In the genomic region with DNA sequence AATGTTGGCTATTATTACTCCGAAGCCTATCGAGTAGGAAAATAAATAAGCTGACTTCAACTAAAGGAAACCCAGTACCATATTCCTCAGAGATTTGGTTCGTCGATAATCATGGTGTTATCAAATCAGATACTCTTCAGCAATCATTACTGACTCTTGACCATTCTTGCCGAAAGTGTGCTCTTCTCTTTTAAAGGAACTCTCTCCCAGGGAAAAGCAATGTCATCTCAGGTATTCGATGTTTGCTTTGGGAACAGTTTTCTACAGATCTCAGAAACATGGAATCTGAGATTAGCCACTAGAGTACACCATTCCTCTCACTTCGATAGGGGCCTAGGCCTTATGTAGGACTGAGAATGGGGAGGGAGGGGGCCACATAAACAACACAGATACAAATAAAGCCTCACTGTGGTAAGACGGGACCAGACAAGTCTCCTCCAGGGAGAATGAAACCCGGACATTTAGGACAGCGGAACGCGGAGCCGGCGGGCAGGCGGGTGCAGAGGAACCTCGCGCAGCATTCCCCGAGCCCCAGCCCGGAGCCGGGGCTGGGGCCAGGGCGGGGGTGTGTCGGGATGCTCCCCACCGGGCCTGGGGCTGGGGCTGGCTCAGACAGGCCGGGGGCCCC, we compare ENCODE assay signal across 8 cellular contexts. TPM values are rescaled to one million over a fixed set of nuclear protein-coding genes. Genes with fewer than 3 reads are reported as not detected.
A peak's percentile ranks its signal among the peaks of the same experiment; 100 is the strongest.
DNase-seq lines count a peak whose midpoint lies in the region; FAIRE-seq and TF ChIP-seq lines count a peak whose summit lies in the region.

No MANE protein-coding gene starts in this region.

- H3K9ac ChIP-seq in iPS-20b (ENCODE audit: low read depth, low read length), result peak overlapping the region; percentile 88
- peak overlapping the region; percentile 89 for H3K9ac ChIP-seq in skeletal muscle satellite cell (ENCODE audit: low read depth, low read length)

- peak overlapping the region; percentile 62 for H3K27ac ChIP-seq in iPS-20b (ENCODE audit: low read length)

- TF ChIP-seq POLR2A in H54 (IDR thresholded peaks at IDR 0.05; ENCODE audit: low read depth, low read length) (no peak), NB4 (IDR thresholded peaks at IDR 0.05; ENCODE audit: extremely low read depth, insufficient read length) (no peak)

- DNase-seq in NCI-H748 (lab: John Stamatoyannopoulos, UW; ENCODE audit: unreplicated experiment) (peak; percentile 52), NCI-H748 treated with DMSO at 0.1 percent for 48 hours (lab: John Stamatoyannopoulos, UW) (no peak), H54 (ENCODE audit: insufficient read length, low spot score) (no peak), NB4 (ENCODE audit: low read depth) (peak; percentile 57), astrocyte of the spinal cord (ENCODE audit: low read depth, low spot score) (peak; percentile 43)
- DNase-seq in stimulated activated CD4-positive, alpha-beta T cell treated with anti-CD3 and anti-CD28 coated beads, Interleukin-4, amount 100 ng/mL, for 4 hours, result no peak

- in situ Hi-C loops in astrocyte of the spinal cord (cut with HindIII; ENCODE audit: low sequenced_read_pairs), result no loop called here

- TF ChIP-seq CTCF in NB4 (IDR thresholded peaks at IDR 0.05; ENCODE audit: low read depth, low read length), result no peak
- no peak for TF ChIP-seq CTCF in astrocyte of the spinal cord (IDR thresholded peaks at IDR 0.05; ENCODE audit: low read depth, low read length)

- peak overlapping the region; percentile 88 for H3K4me2 ChIP-seq in skeletal muscle satellite cell (ENCODE audit: low read length)

- H3K9me3 ChIP-seq in iPS-20b (ENCODE audit: insufficient read depth, low read depth, low read length), result no peaks in the 10 kb centered on the region
- H3K9me3 ChIP-seq in skeletal muscle satellite cell (replicated peaks; ENCODE audit: low read length), result no peaks in the 10 kb centered on the region

- FAIRE-seq in H54 (lab: Jason Lieb, UNC), result peak; percentile 38

- H3K27me3 ChIP-seq in iPS-20b (ENCODE audit: insufficient read depth, low read length), result no peaks in the 10 kb centered on the region
- no peaks in the 10 kb centered on the region for H3K27me3 ChIP-seq in skeletal muscle satellite cell (ENCODE audit: control insufficient read depth, insufficient read depth, low read length)

- H3K36me3 ChIP-seq in iPS-20b (ENCODE audit: insufficient read depth, low read depth, low read length), result peaks cover 32% of the 10 kb centered on the region
- peaks cover 18% of the 10 kb centered on the region for H3K36me3 ChIP-seq in skeletal muscle satellite cell (ENCODE audit: insufficient read depth, low read length)

- H3K4me1 ChIP-seq in iPS-20b (ENCODE audit: insufficient read depth, low read length) (peaks cover 24% of the 10 kb centered on the region; the same call in 1 of the 2 replicates), skeletal muscle satellite cell (ENCODE audit: control insufficient read depth, insufficient read depth, low read length) (peaks cover 26% of the 10 kb centered on the region)

- H3K4me3 ChIP-seq in NB4 (ENCODE audit: low read depth, low read length) (peak overlapping the region; percentile 79), astrocyte of the spinal cord (ENCODE audit: low read depth, low read length) (peak overlapping the region; percentile 72), iPS-20b (ENCODE audit: low read length) (peak overlapping the region; percentile 96), skeletal muscle satellite cell (ENCODE audit: low read length) (peak overlapping the region; percentile 79)

RNA-seq across cellular contexts. Expression of a gene that starts 0.6 kb away (rescaled TPM):
- total RNA-seq in skeletal muscle satellite cell (2012; rRNA removed), result 20.1 and 28.4 TPM in 2 replicates

RNA-seq across cellular contexts. Expression of a gene that starts 4.2 kb away (rescaled TPM):
- 344 and 353 TPM in 2 replicates for total RNA-seq in skeletal muscle satellite cell (2012; rRNA removed)

RNA-seq across cellular contexts. Expression of a gene that starts 51.6 kb away (rescaled TPM):
- 40.2 and 46.1 TPM in 2 replicates for total RNA-seq in skeletal muscle satellite cell (2012; rRNA removed)

Comparison
In these comparisons a context has a peak if more than half of its experiments do, and no peak if none do; other contexts are left out.
1. DNase-seq: peak in NCI-H748 (single experiment), NB4 (single experiment) and astrocyte of the spinal cord (single experiment); none in NCI-H748 treated with DMSO at 0.1 percent for 48 hours (single experiment), H54 (single experiment) and stimulated activated CD4-positive, alpha-beta T cell treated with anti-CD3 and anti-CD28 coated beads, Interleukin-4, amount 100 ng/mL, for 4 hours (0 of 2).
2. Peak in every context shown above with its lines, with median percentiles within 50 percentile points of each other: H3K4me3 ChIP-seq.